ENCODE assay signal across 8 cellular contexts in the genomic region with DNA sequence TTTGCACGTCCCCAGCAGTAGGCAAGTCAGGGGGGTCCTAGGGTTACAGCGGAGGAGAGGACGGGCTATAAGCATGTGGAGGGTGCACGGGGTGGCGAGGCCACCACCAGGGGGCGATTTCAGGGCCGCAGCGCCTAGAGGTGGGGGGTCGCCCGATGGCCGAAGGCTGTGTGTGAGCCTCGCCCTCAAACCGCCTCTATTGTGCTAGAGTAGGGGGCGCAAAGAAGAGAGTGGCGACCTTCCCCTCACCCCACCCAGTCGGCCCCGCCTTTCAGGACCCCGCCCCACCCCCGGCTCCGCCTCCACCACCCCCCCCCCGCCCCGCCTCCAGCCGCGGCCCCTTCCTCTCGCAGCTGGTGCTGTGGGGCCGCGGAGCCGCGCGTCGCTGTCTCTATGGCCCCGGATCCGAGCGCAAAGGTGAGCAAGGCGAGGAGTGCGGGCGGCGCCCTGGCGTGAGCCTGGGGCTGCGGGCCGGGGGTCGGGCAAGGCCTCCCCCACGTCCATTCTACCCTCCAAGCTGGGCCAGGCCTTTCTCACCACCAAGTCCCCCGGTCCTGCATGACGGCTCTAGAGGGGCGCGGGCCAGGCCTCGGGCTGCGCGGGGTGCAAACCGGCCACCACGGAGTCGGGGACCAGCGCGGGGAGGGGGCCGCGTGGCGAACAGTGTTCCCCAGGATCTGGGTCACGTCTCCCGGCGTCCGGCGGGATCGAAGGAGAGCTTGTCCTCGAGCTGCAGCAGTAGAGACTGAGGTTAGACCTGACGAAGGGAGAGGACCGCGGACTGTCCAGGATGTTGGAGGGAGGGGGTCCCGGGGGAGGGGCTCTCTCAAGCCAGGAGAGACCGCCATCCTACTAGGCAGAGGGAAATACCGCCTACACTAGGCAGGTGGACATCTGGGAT. TPM values are rescaled to one million over a fixed set of nuclear protein-coding genes. Genes with fewer than 3 reads are reported as not detected.
DNase-seq lines count a peak whose midpoint lies in the region; ATAC-seq, FAIRE-seq and TF ChIP-seq lines count a peak whose summit lies in the region.

A gene with protein sequence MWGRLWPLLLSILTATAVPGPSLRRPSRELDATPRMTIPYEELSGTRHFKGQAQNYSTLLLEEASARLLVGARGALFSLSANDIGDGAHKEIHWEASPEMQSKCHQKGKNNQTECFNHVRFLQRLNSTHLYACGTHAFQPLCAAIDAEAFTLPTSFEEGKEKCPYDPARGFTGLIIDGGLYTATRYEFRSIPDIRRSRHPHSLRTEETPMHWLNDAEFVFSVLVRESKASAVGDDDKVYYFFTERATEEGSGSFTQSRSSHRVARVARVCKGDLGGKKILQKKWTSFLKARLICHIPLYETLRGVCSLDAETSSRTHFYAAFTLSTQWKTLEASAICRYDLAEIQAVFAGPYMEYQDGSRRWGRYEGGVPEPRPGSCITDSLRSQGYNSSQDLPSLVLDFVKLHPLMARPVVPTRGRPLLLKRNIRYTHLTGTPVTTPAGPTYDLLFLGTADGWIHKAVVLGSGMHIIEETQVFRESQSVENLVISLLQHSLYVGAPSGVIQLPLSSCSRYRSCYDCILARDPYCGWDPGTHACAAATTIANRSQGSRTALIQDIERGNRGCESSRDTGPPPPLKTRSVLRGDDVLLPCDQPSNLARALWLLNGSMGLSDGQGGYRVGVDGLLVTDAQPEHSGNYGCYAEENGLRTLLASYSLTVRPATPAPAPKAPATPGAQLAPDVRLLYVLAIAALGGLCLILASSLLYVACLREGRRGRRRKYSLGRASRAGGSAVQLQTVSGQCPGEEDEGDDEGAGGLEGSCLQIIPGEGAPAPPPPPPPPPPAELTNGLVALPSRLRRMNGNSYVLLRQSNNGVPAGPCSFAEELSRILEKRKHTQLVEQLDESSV (plus strand): TSS at position 330 of the 901 bp plus-strand sequence. CDS start 3,409 bp downstream, outside the sequence.

- H3K36me3 ChIP-seq in bronchial epithelial cell (ENCODE audit: control insufficient read depth, insufficient read depth, low read length) (peaks cover 1% of the 10 kb centered on the region), kidney epithelial cell (ENCODE audit: control insufficient read depth, insufficient read depth, low read length) (peaks cover 1% of the 10 kb centered on the region)

- ATAC-seq in HG03135 (IDR thresholded peaks at IDR 0.05; ENCODE audit: unreplicated experiment): peak; percentile 69

- FAIRE-seq in bronchial epithelial cell (lab: Jason Lieb, UNC): no peak

- no peaks in the 10 kb centered on the region for H3K27me3 ChIP-seq in bronchial epithelial cell (ENCODE audit: control insufficient read depth, insufficient read depth, low read length)
- no peaks in the 10 kb centered on the region for H3K27me3 ChIP-seq in kidney epithelial cell (ENCODE audit: control insufficient read depth, insufficient read depth, low read length)

- peak; percentile 50 for DNase-seq in ELR (ENCODE audit: low read depth)
- DNase-seq in T-helper 1 cell: peak in 3 of 5 donors; percentile 13 to 31 (median 29)
- no peak for DNase-seq in bronchial epithelial cell (ENCODE audit: low read depth)
- no peak for DNase-seq in kidney epithelial cell (ENCODE audit: low read depth)
- peak; percentile 52 for DNase-seq in stimulated activated CD4-positive, alpha-beta T cell treated with anti-CD3 and anti-CD28 coated beads, Interleukin-2, amount 100 ng/mL, for 24 hours
- no peak for DNase-seq in NCI-H2029 treated with DMSO at 0.1 percent for 48 hours (lab: John Stamatoyannopoulos, UW)
- DNase-seq in HCEC 1CT: no peak

- peak within 1 kb of the TSS; percentile 47 for H3K4me3 ChIP-seq in bronchial epithelial cell (ENCODE audit: low read depth, low read length)
- peak within 1 kb of the TSS; percentile 58 for H3K4me3 ChIP-seq in kidney epithelial cell (ENCODE audit: low read depth, low read length)

- TF ChIP-seq CTCF in bronchial epithelial cell (IDR thresholded peaks at IDR 0.05; ENCODE audit: insufficient read depth, low read length, severe bottlenecking) (peak; percentile 91), kidney epithelial cell (IDR thresholded peaks at IDR 0.05; ENCODE audit: insufficient read depth, low read length, poor library complexity, severe bottlenecking) (peak; percentile 89)

RNA-seq across cellular contexts. Expression of the gene that starts here (rescaled TPM):
- total RNA-seq in bronchial epithelial cell: 0.26 and 0.51 TPM in 2 replicates
- total RNA-seq in kidney epithelial cell: 4.7 and 7.2 TPM in 2 replicates

Comparison
In these comparisons a context has a peak if more than half of its experiments do, and no peak if none do; other contexts are left out.
1. DNase-seq: peak in ELR (single experiment), T-helper 1 cell (3 of 5) and stimulated activated CD4-positive, alpha-beta T cell treated with anti-CD3 and anti-CD28 coated beads, Interleukin-2, amount 100 ng/mL, for 24 hours (2 of 2); none in bronchial epithelial cell (single experiment), kidney epithelial cell (single experiment), NCI-H2029 treated with DMSO at 0.1 percent for 48 hours (single experiment) and HCEC 1CT (single experiment).